In the genomic region with DNA sequence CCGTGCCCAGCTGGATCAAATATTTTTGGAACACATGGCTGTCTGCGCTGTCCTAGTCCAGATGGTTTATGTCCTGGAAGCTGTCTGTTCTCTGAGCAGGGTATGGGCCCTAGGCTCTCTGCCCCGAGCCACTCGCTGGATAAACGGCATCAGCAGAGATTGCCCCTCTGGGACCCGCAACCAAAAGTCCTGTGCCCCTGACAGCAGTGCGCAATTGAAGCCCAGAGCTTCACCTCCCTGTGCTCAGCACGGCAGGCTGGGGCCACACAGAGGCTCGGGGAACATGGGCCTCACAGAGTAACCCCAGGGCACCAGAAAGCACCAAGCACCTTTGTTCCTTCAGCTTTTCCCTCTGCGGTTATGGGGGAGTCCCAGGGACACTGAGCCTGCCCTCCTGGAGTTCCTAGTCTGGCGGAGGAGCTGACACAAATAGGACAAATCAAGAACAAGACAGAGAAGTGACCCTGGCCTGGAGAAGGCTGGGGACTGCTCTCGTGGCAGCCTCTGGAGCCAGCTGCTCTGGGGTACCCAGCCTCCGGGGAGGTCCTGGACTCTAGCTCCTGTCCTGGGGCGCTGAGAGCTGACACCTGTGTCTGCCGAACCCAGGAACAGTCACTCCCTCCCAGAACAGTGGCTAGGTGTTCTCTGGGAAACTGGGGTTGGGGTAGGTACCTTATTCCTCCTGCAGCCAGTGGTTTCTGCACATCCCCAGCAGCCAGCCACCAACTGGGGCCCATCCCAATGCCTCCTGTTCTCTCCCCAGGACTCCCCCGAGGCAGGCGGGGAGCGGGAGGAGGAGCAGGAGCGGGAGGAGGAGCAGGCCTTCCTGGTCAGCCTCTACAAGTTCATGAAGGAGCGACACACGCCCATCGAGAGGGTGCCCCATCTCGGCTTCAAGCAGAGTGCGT, we compare ENCODE assay signal across 1 cellular context.
TF ChIP-seq lines count a peak whose summit lies in the region.

No MANE protein-coding gene starts in this region.

TF ChIP-seq in GM23338, 12 proteins besides CTCF, POLR2A, EP300 and RAD21 (continued from another document):
- TF ChIP-seq ZNF462 (CRISPR knock-in tag; IDR thresholded peaks at IDR 0.05) (no peak), REST (IDR thresholded peaks at IDR 0.05; ENCODE audit: unreplicated experiment) (no peak), EZH2 (IDR thresholded peaks at IDR 0.05; ENCODE audit: low read depth, unreplicated experiment) (no peak), NANOG (IDR thresholded peaks at IDR 0.05; ENCODE audit: borderline replicate concordance) (no peak), ZNF114 (CRISPR knock-in tag; IDR thresholded peaks at IDR 0.05) (no peak)
- TF ChIP-seq, protein P1, sequence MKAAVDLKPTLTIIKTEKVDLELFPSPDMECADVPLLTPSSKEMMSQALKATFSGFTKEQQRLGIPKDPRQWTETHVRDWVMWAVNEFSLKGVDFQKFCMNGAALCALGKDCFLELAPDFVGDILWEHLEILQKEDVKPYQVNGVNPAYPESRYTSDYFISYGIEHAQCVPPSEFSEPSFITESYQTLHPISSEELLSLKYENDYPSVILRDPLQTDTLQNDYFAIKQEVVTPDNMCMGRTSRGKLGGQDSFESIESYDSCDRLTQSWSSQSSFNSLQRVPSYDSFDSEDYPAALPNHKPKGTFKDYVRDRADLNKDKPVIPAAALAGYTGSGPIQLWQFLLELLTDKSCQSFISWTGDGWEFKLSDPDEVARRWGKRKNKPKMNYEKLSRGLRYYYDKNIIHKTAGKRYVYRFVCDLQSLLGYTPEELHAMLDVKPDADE (IDR thresholded peaks at IDR 0.05), result no peak
